ENCODE assay signal across 11 cellular contexts in the genomic region with DNA sequence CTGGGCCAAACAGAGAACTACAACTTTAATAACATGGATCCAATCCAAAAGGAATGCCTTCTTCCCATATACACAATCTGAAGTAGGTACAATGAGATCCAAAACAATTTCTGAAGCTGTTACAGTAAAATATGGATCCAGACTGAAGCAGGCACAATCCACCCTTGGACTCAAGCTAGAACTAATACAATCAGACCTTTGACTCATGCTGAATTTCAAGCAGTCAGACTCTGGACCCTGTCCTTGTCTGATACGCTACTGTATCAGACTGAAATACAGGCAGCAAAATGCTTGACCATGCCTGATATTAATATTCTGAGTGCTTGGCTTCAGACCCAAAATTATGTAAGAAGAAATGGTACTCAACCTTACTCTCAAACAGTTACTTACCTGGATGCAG. TPM values are rescaled to one million over a fixed set of nuclear protein-coding genes. Genes with fewer than 3 reads are reported as not detected.
"Had no signal": no experiment of that assay in that cellular context is flagged by ENCODE, and none has a peak within 500 bp of the region (broad histone marks: within the 10 kb centered on the region; RNA-seq: fewer than 3 reads in every experiment).

No MANE protein-coding gene starts in this region.

- DNase-seq: IMR-90, KBM-7, KG1 had no signal

- ATAC-seq: HepG2, K562 had no signal

- FAIRE-seq: HepG2, HTR-8/SVneo, K562 had no signal

- H3K27ac ChIP-seq: HL-60, KMS-11 had no signal

- H3K4me3 ChIP-seq: K562 had no signal

RNA-seq across cellular contexts. Expression of gene RBMY1B, which starts 57.0 kb away (rescaled TPM):
- total RNA-seq: HepG2, HT-29, HT1080, IMR-90, K562 had no signal
- polyA plus RNA-seq: HepG2, IgD-negative memory B cell, IMR-90, K562 had no signal
